Comparison of ENCODE assay signal across 15 cellular contexts in the genomic region with DNA sequence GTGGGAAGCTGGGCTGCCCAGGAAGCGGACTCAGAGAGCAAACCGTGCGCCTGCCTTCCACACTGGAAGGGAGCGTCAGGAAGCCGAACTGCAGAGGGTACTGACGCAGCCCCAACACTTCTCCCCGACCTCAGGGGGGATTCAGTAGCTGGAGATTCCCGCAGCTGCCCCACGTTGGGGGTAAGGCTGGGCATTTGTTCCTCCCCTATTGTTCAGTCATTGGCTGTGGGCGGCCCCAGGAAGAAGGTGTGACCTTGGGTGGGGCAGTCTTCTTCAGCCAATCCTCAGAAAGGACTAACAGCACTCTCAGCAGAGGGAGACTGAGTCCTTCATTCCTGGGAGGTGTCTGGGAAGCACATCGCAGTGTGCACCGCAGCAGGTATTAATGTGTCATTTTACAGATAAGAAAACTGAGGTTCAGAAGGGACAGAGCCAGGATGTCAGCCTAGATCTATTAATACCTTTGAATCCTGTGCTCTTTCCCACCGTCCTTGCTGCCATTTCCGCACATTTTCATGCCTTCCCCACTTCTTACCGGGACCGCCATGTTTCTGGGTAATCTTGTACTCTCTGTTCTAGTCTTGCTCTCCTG. TPM values are rescaled to one million over a fixed set of nuclear protein-coding genes. Genes with fewer than 3 reads are reported as not detected.
DNase-seq lines count a peak whose midpoint lies in the region; ATAC-seq and TF ChIP-seq lines count a peak whose summit lies in the region.
"Had no signal": no experiment of that assay in that cellular context is flagged by ENCODE, and none has a peak within 500 bp of the region (broad histone marks: within the 10 kb centered on the region; RNA-seq: fewer than 3 reads in every experiment).

No MANE protein-coding gene starts in this region.

- no peaks in the 10 kb centered on the region for H3K79me2 ChIP-seq in HCT116 (ENCODE audit: insufficient read depth, low read length)
- no peaks in the 10 kb centered on the region for H3K79me2 ChIP-seq in OCI-LY7 (ENCODE audit: insufficient read depth, low read depth, low read length)
- H3K79me2 ChIP-seq in osteoblast (ENCODE audit: insufficient read depth, low read length) = no peaks in the 10 kb centered on the region

- H3K9me3 ChIP-seq in HCT116 (ENCODE audit: control insufficient read depth in 1 of 2, insufficient read depth in 1 of 2, low read depth in 1 of 2, low read length in 2 of 2) (no peaks in the 10 kb centered on the region), OCI-LY7 (ENCODE audit: low read length) (no peaks in the 10 kb centered on the region), iPS-20b (ENCODE audit: insufficient read depth, low read depth, low read length) (no peaks in the 10 kb centered on the region), osteoblast (ENCODE audit: low read depth, low read length) (no peaks in the 10 kb centered on the region)
- H3K9me3 ChIP-seq: Caco-2 had no signal

- intact Hi-C loops in HCT116 (cut with micrococcal nuclease) = loop anchor here (10.0 kb wide), 1 partner anchor 786 kb away; the partner anchor contains the start of genes CXXC1 and MBD1
- intact Hi-C loops in OCI-LY7 (cut with micrococcal nuclease; ENCODE audit: unreplicated experiment) = no loop called here

- H3K4me3 ChIP-seq in HCT116 (replicated peaks in 1 of 2; ENCODE audit: low read depth in 1 of 2, low read length in 2 of 2) = no peak overlapping the region
- H3K4me3 ChIP-seq in OCI-LY7 (ENCODE audit: low read depth, low read length, poor library complexity, severe bottlenecking) = no peak overlapping the region
- H3K4me3 ChIP-seq in iPS-20b (ENCODE audit: low read length) = peak overlapping the region; percentile 18; the same call in 1 of the 2 replicates
- no peak overlapping the region for H3K4me3 ChIP-seq in osteoblast (ENCODE audit: insufficient read depth, low read length)

- CTCF ChIA-PET in HCT116 (lab: Charles Lee) (no interaction called here), OCI-LY7 (lab: Charles Lee; ENCODE audit: unreplicated experiment) (no interaction called here)

- H3K9me2 ChIP-seq in HCT116 (ENCODE audit: insufficient read depth) (no peaks in the 10 kb centered on the region), OCI-LY7 (ENCODE audit: insufficient read depth, low read length) (no peaks in the 10 kb centered on the region)

- H3K27me3 ChIP-seq in HCT116 (ENCODE audit: insufficient read depth, low read length) = no peaks in the 10 kb centered on the region
- no peaks in the 10 kb centered on the region for H3K27me3 ChIP-seq in iPS-20b (ENCODE audit: insufficient read depth, low read length)
- peaks cover 7% of the 10 kb centered on the region for H3K27me3 ChIP-seq in osteoblast (ENCODE audit: insufficient read depth, low read length)

- no peak overlapping the region for H3K4me2 ChIP-seq in HCT116 (ENCODE audit: low read length)
- H3K4me2 ChIP-seq in OCI-LY7 (ENCODE audit: low read length) = peak overlapping the region; percentile 47; the same call in 1 of the 2 replicates
- no peak overlapping the region for H3K4me2 ChIP-seq in osteoblast (ENCODE audit: insufficient read depth, low read length)

- TF ChIP-seq CTCF in HCT116 (IDR thresholded peaks at IDR 0.05 in 2 of 3, conservative IDR thresholded peaks at IDR 0.05 in 1 of 3; ENCODE audit: borderline replicate concordance in 1 of 3, insufficient read depth in 1 of 3, low read depth in 2 of 3, low read length in 2 of 3) (no peak), OCI-LY7 (conservative IDR thresholded peaks at IDR 0.05; ENCODE audit: low read length) (no peak), osteoblast (IDR thresholded peaks at IDR 0.05; ENCODE audit: extremely low read depth, low read depth, low read length) (no peak)

- H3K9ac ChIP-seq in HCT116 (ENCODE audit: low read length) (no peak overlapping the region), iPS-20b (ENCODE audit: low read depth, low read length) (no peak overlapping the region; the same call in 1 of the 2 replicates)

- RAD21 ChIA-PET in HCT116 (lab: Charles Lee; ENCODE audit: low non-redundant PET in 1 of 2, low total read pairs in 2 of 2, uncharacterized antibody in 2 of 2, unreplicated experiment in 2 of 2) = interaction anchor here in 1 of 2 experiments (0.6 kb wide), 1 partner anchor 538 kb away, joined by 3 read pairs; no protein-coding TSS in a partner anchor

- TF ChIP-seq POLR2A in HCT116 (IDR thresholded peaks at IDR 0.05; ENCODE audit: borderline replicate concordance, extremely low read depth, insufficient read depth, insufficient read length) = no peak

- H3K36me3 ChIP-seq in HCT116 (ENCODE audit: control insufficient read depth in 1 of 2, insufficient read depth in 2 of 2, low read length in 2 of 2) (no peaks in the 10 kb centered on the region), OCI-LY7 (ENCODE audit: insufficient read depth, low read length) (no peaks in the 10 kb centered on the region), iPS-20b (ENCODE audit: insufficient read depth, low read depth, low read length) (no peaks in the 10 kb centered on the region), osteoblast (ENCODE audit: insufficient read depth, low read length) (no peaks in the 10 kb centered on the region)

- no peak for TF ChIP-seq RAD21 in HCT116 (IDR thresholded peaks at IDR 0.05; ENCODE audit: low read depth)

- DNase-seq in HCT116 (ENCODE audit: low read depth, low spot score) = no peak
- no peak for DNase-seq in OCI-LY7 (ENCODE audit: low spot score)
- DNase-seq in osteoblast (ENCODE audit: insufficient read length, low spot score, missing footprints) = peak; percentile 71
- DNase-seq in LoVo (ENCODE audit: low spot score) = no peak
- DNase-seq: Caco-2; CD4-positive, CD25-positive, alpha-beta regulatory T cell; DMS153; NCI-H187 treated with DMSO at 0.1 percent for 48 hours; NCI-H526 treated with DMSO at 0.1 percent for 48 hours; RPMI8226; SW 1271 had no signal

- BruUV-seq in HCT116 (replicated peaks; lab: Mats Ljungman, UMichigan) (no TSS peak), OCI-LY7 (replicated peaks; lab: Mats Ljungman, UMichigan) (no TSS peak)

- POLR2A ChIA-PET in HCT116 (lab: Charles Lee) = no interaction called here
- POLR2A ChIA-PET in OCI-LY7 (lab: Charles Lee) = no interaction called here

- no peak overlapping the region for H2AFZ ChIP-seq in HCT116 (ENCODE audit: low read depth, low read length, poor library complexity, severe bottlenecking)
- peak overlapping the region; percentile 67; the same call in 1 of the 2 replicates for H2AFZ ChIP-seq in OCI-LY7 (ENCODE audit: low read length)
- no peak overlapping the region for H2AFZ ChIP-seq in osteoblast (ENCODE audit: low read length)

- H3K27ac ChIP-seq in HCT116 (ENCODE audit: low read depth, low read length) = no peak overlapping the region
- no peak overlapping the region for H3K27ac ChIP-seq in OCI-LY7 (ENCODE audit: low read depth, low read length, poor library complexity, severe bottlenecking)
- H3K27ac ChIP-seq in iPS-20b (ENCODE audit: low read length) = no peak overlapping the region
- H3K27ac ChIP-seq in osteoblast (ENCODE audit: low read depth, low read length) = no peak overlapping the region

- peaks cover 5 to 10% of the 10 kb centered on the region in 2 experiments for H3K4me1 ChIP-seq in HCT116 (ENCODE audit: control insufficient read depth in 1 of 2, insufficient read depth in 2 of 2, low read length in 2 of 2)
- H3K4me1 ChIP-seq in OCI-LY7 (ENCODE audit: insufficient read depth, low read length, poor library complexity, severe bottlenecking) = peaks cover 12% of the 10 kb centered on the region
- H3K4me1 ChIP-seq in iPS-20b (ENCODE audit: insufficient read depth, low read length) = peaks cover 3% of the 10 kb centered on the region; the same call in 1 of the 2 replicates
- H3K4me1 ChIP-seq in osteoblast (ENCODE audit: insufficient read depth, low read length) = no peaks in the 10 kb centered on the region
- H3K4me1 ChIP-seq: Caco-2 had no signal

- H4K20me1 ChIP-seq in HCT116 (ENCODE audit: insufficient read depth) = no peaks in the 10 kb centered on the region
- H4K20me1 ChIP-seq in OCI-LY7 (ENCODE audit: insufficient read depth, low read length) = no peaks in the 10 kb centered on the region
- no peaks in the 10 kb centered on the region for H4K20me1 ChIP-seq in osteoblast (ENCODE audit: insufficient read depth, low read length)

- peak; percentile 57; the same call in 1 of the 2 replicates for ATAC-seq in HCT116
- no peak for ATAC-seq in GM18868 (IDR thresholded peaks at IDR 0.05; ENCODE audit: unreplicated experiment)
- ATAC-seq in GM19395 (IDR thresholded peaks at IDR 0.05; ENCODE audit: unreplicated experiment) = no peak
- no peak for ATAC-seq in HG03571 (IDR thresholded peaks at IDR 0.05; ENCODE audit: unreplicated experiment)

RNA-seq across cellular contexts. Expression of gene RPL17, which starts 6.9 kb away (rescaled TPM):
- 2,373 TPM for total RNA-seq in HCT116 (2021; ENCODE audit: unreplicated experiment)
- 3,743 and 4,174 TPM in 2 replicates for polyA plus RNA-seq in HCT116 (2012)
- total RNA-seq in OCI-LY7 (2014; rRNA removed; shearing (Covaris generic)) = 1,122 and 1,135 TPM in 2 replicates
- total RNA-seq in OCI-LY7 (2022) = 1,167 and 1,261 TPM in 2 replicates
- total RNA-seq in osteoblast = 1,315 and 1,434 TPM in 2 replicates

RNA-seq across cellular contexts. Expression of gene C18orf32, which starts 12.1 kb away (rescaled TPM):
- total RNA-seq in HCT116 (2021; ENCODE audit: unreplicated experiment) (35.0 TPM), OCI-LY7 (2022) (11.1 and 13.5 TPM in 2 replicates), osteoblast (16.5 and 16.6 TPM in 2 replicates)
- polyA plus RNA-seq in HCT116 (2012) = 6.3 and 9.9 TPM in 2 replicates
- 5.7 and 6.8 TPM in 2 replicates for total RNA-seq in OCI-LY7 (2014; rRNA removed; shearing (Covaris generic))

RNA-seq across cellular contexts. Expression of gene DYM, which starts 38.7 kb away (rescaled TPM):
- total RNA-seq in HCT116 (2021; ENCODE audit: unreplicated experiment) (53.1 TPM), OCI-LY7 (2022) (59.2 and 77.2 TPM in 2 replicates), osteoblast (50.7 and 85.5 TPM in 2 replicates)
- 26.0 and 31.0 TPM in 2 replicates for polyA plus RNA-seq in HCT116 (2012)
- 82.6 and 128 TPM in 2 replicates for total RNA-seq in OCI-LY7 (2014; rRNA removed; shearing (Covaris generic))
